1 cellular context compared by ENCODE assay signal in genomic region chr6:162211777-162212176, GRCh38.
TF ChIP-seq lines count a peak whose summit lies in the region.

No MANE protein-coding gene starts in this region.

TF ChIP-seq in GM23338, 12 proteins besides CTCF, POLR2A, EP300 and RAD21 (continued from another document):
- TF ChIP-seq JUNB (IDR thresholded peaks at IDR 0.05; ENCODE audit: unreplicated experiment), result no peak
- TF ChIP-seq EZH2phosphoT487 (IDR thresholded peaks at IDR 0.05; ENCODE audit: unreplicated experiment), result no peak
